ENCODE assay signal across 35 cellular contexts in genomic region chr10:113932854-113933253, GRCh38.
"Had no signal": no experiment of that assay in that cellular context is flagged by ENCODE, and none has a peak within 500 bp of the region (broad histone marks: within the 10 kb centered on the region; RNA-seq: fewer than 3 reads in every experiment).

No MANE protein-coding gene starts in this region.

- DNase-seq: Kasumi-1, MG63, MM.1S, MV-4-11, NCI-H1048, NCI-H1092, NCI-H1092 treated with DMSO at 0.1 percent for 48 hours, NCI-H1105, NCI-H1105 treated with DMSO at 0.1 percent for 48 hours, NCI-H1417, NCI-H1417 treated with DMSO at 0.1 percent for 48 hours, NCI-H1436, NCI-H1436 treated with DMSO at 0.1 percent for 48 hours, NCI-H146, NCI-H1694, NCI-H1694 treated with DMSO at 0.1 percent for 48 hours, NCI-H187, NCI-H187 treated with DMSO at 0.1 percent for 48 hours, NCI-H1930, NCI-H2029, NCI-H2029 treated with DMSO at 0.1 percent for 48 hours, NCI-H2081, NCI-H2081 treated with DMSO at 0.1 percent for 48 hours, NCI-H2107, NCI-H2171, NCI-H2171 treated with DMSO at 0.1 percent for 48 hours, NCI-H2227 treated with DMSO at 0.1 percent for 48 hours, NCI-H226, NCI-H345, NCI-H446, NCI-H446 treated with DMSO at 0.1 percent for 48 hours, NCI-H510A, NCI-H510A treated with DMSO at 0.1 percent for 48 hours, NCI-H524, NCI-H524 treated with DMSO at 0.1 percent for 48 hours had no signal

- H3K4me3 ChIP-seq: MG63 had no signal

- H3K9me3 ChIP-seq: MG63 had no signal

- H3K36me3 ChIP-seq: MG63 had no signal
